ENCODE assay signal across 31 cellular contexts in the genomic region with DNA sequence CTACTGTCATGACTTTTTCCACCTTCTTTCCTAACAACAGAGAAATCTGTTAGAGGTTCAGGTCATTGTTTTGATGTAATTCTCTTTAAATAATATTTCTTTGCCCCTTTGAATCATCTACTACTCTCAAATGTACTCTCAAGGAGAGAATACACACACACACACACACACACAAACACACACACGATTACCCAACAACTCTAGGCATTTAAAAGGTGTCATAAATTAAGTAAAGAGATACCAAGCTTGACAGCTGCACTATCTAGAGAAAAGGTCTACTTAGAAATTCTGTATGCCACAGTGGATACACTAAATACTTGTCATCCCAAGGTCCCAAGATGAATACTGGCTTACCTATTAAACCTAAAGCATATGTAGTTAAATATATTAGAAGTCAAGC.
"Had no signal": no experiment of that assay in that cellular context is flagged by ENCODE, and none has a peak within 500 bp of the region (broad histone marks: within the 10 kb centered on the region; RNA-seq: fewer than 3 reads in every experiment).

No MANE protein-coding gene starts in this region.

- DNase-seq: activated CD4-positive, alpha-beta T cell treated with anti-CD3 and anti-CD28 coated beads for 48 hours; activated CD4-positive, alpha-beta T cell treated with anti-CD3 and anti-CD28 coated beads, Interleukin-2, amount 50 U/mL, for 48 hours; activated CD8-positive, alpha-beta memory T cell treated with anti-CD3 and anti-CD28 coated beads, Interleukin-2, amount 50 U/mL, for 4 hours; activated gamma-delta T cell; activated naive CD4-positive, alpha-beta T cell treated with anti-CD3 and anti-CD28 coated beads, Interleukin-2, amount 50 U/mL, for 16 hours; activated T-cell treated with anti-CD3 and anti-CD28 coated beads, Interleukin-2, amount 50 U/mL, for 1 hour; effector CD4-positive, alpha-beta T cell; foreskin melanocyte; left ventricle myocardium superior; mammary epithelial cell; nephron progenitor cell; ovary; retina; sigmoid colon; small intestine; stimulated activated CD4-positive, alpha-beta T cell treated with anti-CD3 and anti-CD28 coated beads, Interleukin-4, amount 100 ng/mL, for 4 hours; stimulated activated CD8-positive, alpha-beta memory T cell treated with anti-CD3 and anti-CD28 coated beads, Interleukin-4, amount 100 ng/mL, for 48 hours; stimulated activated naive CD8-positive, alpha-beta T cell treated with anti-CD3 and anti-CD28 coated beads, Interleukin-15, amount 100 ng/mL, for 72 hours; substantia nigra; T-helper 9 cell; upper lobe of left lung; WERI-Rb-1 had no signal

- H3K36me3 ChIP-seq: esophagus muscularis mucosa, ovary, sigmoid colon, upper lobe of left lung, vagina had no signal

- H3K27ac Mint-ChIP-seq: activated T-helper 1 cell treated with anti-CD3 and anti-CD28 coated beads, Interleukin-12 subunit alpha, Interleukin-12 subunit beta, Interleukin-2, Interleukin-4 antibody, amounts not matched to agents 30 ng/mL and 10 ng/mL and 1 ng/mL, durations not matched to agents 14 hours and 24 hours and 36 hours; dendritic cell treated with granulocyte-macrophage colony-stimulating factor and Interleukin-4, amounts not matched to agents 40 ng/mL and 50 ng/mL, for 4 days; nephron progenitor cell; progenitor cell of endocrine pancreas; stimulated activated memory B cell treated with anti-CD40 and anti-IgM and Interleukin-4, amounts not matched to agents 10 μg/mL and 1 μg/mL and 100 μg/mL, for 72 hours; stimulated activated naive CD8-positive, alpha-beta T cell treated with anti-CD3 and anti-CD28 coated beads, Interleukin-15, amount 100 ng/mL, for 72 hours; T-helper 1 cell treated with Interleukin-12 subunit alpha and Interleukin-12 subunit beta and Interleukin-4 antibody, amounts not matched to agents 30 μg/mL and 1 μg/mL, for 36 hours had no signal

- H3K27me3 ChIP-seq: esophagus muscularis mucosa, ovary, sigmoid colon, upper lobe of left lung, vagina had no signal

- ATAC-seq: activated CD4-positive, CD25-positive, alpha-beta regulatory T cell treated with anti-CD3 and anti-CD28 coated beads, Interleukin-2, amount 50 U/mL, for 24 hours; left ventricle myocardium superior; stimulated activated memory B cell treated with anti-CD40 and anti-IgM and Interleukin-4, amounts not matched to agents 10 μg/mL and 1 μg/mL and 100 μg/mL, for 72 hours; stimulated activated naive CD8-positive, alpha-beta T cell treated with anti-CD3 and anti-CD28 coated beads, Interleukin-15, amount 100 ng/mL, for 72 hours had no signal

- H3K9me3 Mint-ChIP-seq: activated T-helper 1 cell treated with anti-CD3 and anti-CD28 coated beads, Interleukin-12 subunit alpha, Interleukin-12 subunit beta, Interleukin-2, Interleukin-4 antibody, amounts not matched to agents 30 ng/mL and 10 ng/mL and 1 ng/mL, durations not matched to agents 14 hours and 24 hours and 36 hours; central memory CD8-positive, alpha-beta T cell; dendritic cell treated with granulocyte-macrophage colony-stimulating factor and Interleukin-4, amounts not matched to agents 40 ng/mL and 50 ng/mL, for 4 days; stimulated activated memory B cell treated with anti-CD40 and anti-IgM and Interleukin-4, amounts not matched to agents 10 μg/mL and 1 μg/mL and 100 μg/mL, for 72 hours; stimulated activated naive CD8-positive, alpha-beta T cell treated with anti-CD3 and anti-CD28 coated beads, Interleukin-15, amount 100 ng/mL, for 72 hours; T-helper 1 cell treated with Interleukin-12 subunit alpha and Interleukin-12 subunit beta and Interleukin-4 antibody, amounts not matched to agents 30 μg/mL and 1 μg/mL, for 36 hours had no signal

- H3K27ac ChIP-seq: esophagus muscularis mucosa, ovary, sigmoid colon, upper lobe of left lung, vagina, WERI-Rb-1 had no signal

- H3K4me3 ChIP-seq: esophagus muscularis mucosa, ovary, sigmoid colon, upper lobe of left lung, vagina had no signal

- H3K9me3 ChIP-seq: esophagus muscularis mucosa, ovary, sigmoid colon, upper lobe of left lung, vagina had no signal

- H3K27me3 Mint-ChIP-seq: central memory CD8-positive, alpha-beta T cell; progenitor cell of endocrine pancreas; stimulated activated memory B cell treated with anti-CD40 and anti-IgM and Interleukin-4, amounts not matched to agents 10 μg/mL and 1 μg/mL and 100 μg/mL, for 72 hours had no signal

- H3K4me3 Mint-ChIP-seq: activated T-helper 1 cell treated with anti-CD3 and anti-CD28 coated beads, Interleukin-12 subunit alpha, Interleukin-12 subunit beta, Interleukin-2, Interleukin-4 antibody, amounts not matched to agents 30 ng/mL and 10 ng/mL and 1 ng/mL, durations not matched to agents 14 hours and 24 hours and 36 hours; central memory CD8-positive, alpha-beta T cell; dendritic cell treated with granulocyte-macrophage colony-stimulating factor and Interleukin-4, amounts not matched to agents 40 ng/mL and 50 ng/mL, for 4 days; nephron progenitor cell; stimulated activated memory B cell treated with anti-CD40 and anti-IgM and Interleukin-4, amounts not matched to agents 10 μg/mL and 1 μg/mL and 100 μg/mL, for 72 hours; stimulated activated naive CD8-positive, alpha-beta T cell treated with anti-CD3 and anti-CD28 coated beads, Interleukin-15, amount 100 ng/mL, for 72 hours; T-helper 1 cell treated with Interleukin-12 subunit alpha and Interleukin-12 subunit beta and Interleukin-4 antibody, amounts not matched to agents 30 μg/mL and 1 μg/mL, for 36 hours had no signal
